ENCODE assay signal across 15 cellular contexts in the genomic region with DNA sequence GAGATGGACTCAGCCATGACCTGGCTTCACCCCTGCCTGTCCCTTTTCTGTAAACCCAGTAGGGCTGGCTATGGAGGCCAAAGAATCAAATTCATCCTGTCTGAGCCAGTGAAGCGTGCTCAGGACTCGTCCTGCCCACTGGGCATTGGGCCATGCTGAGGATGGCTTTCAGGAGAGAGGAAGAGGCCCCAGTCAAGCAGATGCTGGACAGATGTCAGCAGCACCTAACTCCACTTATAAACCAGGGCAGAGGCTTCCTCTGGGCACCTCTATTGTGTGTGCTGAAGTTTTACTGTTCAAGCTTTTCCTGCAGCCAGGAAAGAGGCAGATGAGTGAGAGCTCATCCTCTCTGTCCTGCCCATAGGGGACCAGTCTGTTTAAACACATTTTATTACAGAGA.
DNase-seq lines count a peak whose midpoint lies in the region; ATAC-seq and TF ChIP-seq lines count a peak whose summit lies in the region.
"Had no signal": no experiment of that assay in that cellular context is flagged by ENCODE, and none has a peak within 500 bp of the region (broad histone marks: within the 10 kb centered on the region; RNA-seq: fewer than 3 reads in every experiment).

No MANE protein-coding gene starts in this region.

- no peak overlapping the region for H3K27ac ChIP-seq in parathyroid adenoma

- H2AFZ ChIP-seq in parathyroid adenoma: peak overlapping the region; percentile 33

- intact Hi-C loops in left cardiac atrium (cut with DNase I): no loop called here
- intact Hi-C loops in Right ventricle myocardium superior (cut with DNase I): no loop called here

- no peak overlapping the region for H3K4me2 ChIP-seq in parathyroid adenoma (ENCODE audit: low read length)

- no peak overlapping the region for H3K4me3 ChIP-seq in parathyroid adenoma (ENCODE audit: low read depth, low read length)

- no peak for DNase-seq in left cardiac atrium
- DNase-seq in Right ventricle myocardium superior: no peak
- DNase-seq in NCI-H2029 treated with DMSO at 0.1 percent for 48 hours (lab: John Stamatoyannopoulos, UW): peak; percentile 33
- DNase-seq in stimulated activated CD4-positive, alpha-beta T cell treated with anti-CD3 and anti-CD28 coated beads, Interleukin-2, amount 100 ng/mL, for 48 hours: no peak
- DNase-seq in activated gamma-delta T cell treated with Interleukin-2 at 50 U/mL for 16 hours: no peak
- DNase-seq: ACHN; C1 segment of cervical spinal cord; CD4-positive, alpha-beta memory T cell; DND-41; GDM1; HCEC 1CT; HFFc6 had no signal

- H3K9me3 ChIP-seq in parathyroid adenoma (ENCODE audit: control insufficient read depth, low read length): no peaks in the 10 kb centered on the region

- ATAC-seq in left cardiac atrium: peak; percentile 18 to 53
- ATAC-seq in Right ventricle myocardium superior (ENCODE audit: poor library complexity): no peak
- ATAC-seq in HG02571 (IDR thresholded peaks at IDR 0.05; ENCODE audit: unreplicated experiment): no peak
- ATAC-seq: HepG2 had no signal

- no peaks in the 10 kb centered on the region for H3K79me2 ChIP-seq in parathyroid adenoma

- no peaks in the 10 kb centered on the region for H3K36me3 ChIP-seq in parathyroid adenoma (ENCODE audit: control insufficient read depth, insufficient read depth, low read length)

- H3K4me1 ChIP-seq in parathyroid adenoma: no peaks in the 10 kb centered on the region

- no peak for TF ChIP-seq CTCF in parathyroid adenoma (IDR thresholded peaks at IDR 0.05)

- no peak overlapping the region for H3K9ac ChIP-seq in parathyroid adenoma

- no peaks in the 10 kb centered on the region for H3K27me3 ChIP-seq in parathyroid adenoma (ENCODE audit: control insufficient read depth, insufficient read depth, low read length)

Comparison
In these comparisons a context has a peak if more than half of its experiments do, and no peak if none do; other contexts are left out.
1. ATAC-seq: peak in left cardiac atrium (2 of 2); none in Right ventricle myocardium superior (single experiment) and HG02571 (single experiment).